Comparison of ENCODE assay signal across 27 cellular contexts in the genomic region with DNA sequence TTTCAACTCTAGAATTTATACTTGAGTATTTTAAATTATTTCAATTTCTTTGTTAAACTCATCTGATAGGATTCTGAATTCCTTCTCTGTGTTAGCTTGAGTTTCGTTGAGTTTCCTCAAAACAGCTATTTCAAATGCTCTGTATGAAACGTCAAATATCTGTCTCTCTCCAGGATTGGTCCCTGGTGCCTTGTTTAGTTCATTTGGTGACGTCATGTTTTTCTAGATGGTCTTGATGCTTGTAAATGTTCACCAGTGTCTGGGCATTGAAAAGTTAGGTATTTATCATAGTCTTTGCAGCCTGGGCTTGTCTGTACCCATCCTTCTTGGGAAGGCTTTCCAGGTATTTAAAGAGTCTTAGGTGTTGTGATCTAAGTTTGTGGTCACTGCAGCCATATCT.
"Had no signal": no experiment of that assay in that cellular context is flagged by ENCODE, and none has a peak within 500 bp of the region (broad histone marks: within the 10 kb centered on the region; RNA-seq: fewer than 3 reads in every experiment).

No MANE protein-coding gene starts in this region.

- FAIRE-seq: urothelium cell line had no signal

- H3K4me3 ChIP-seq: stomach, suprapubic skin, testis, thoracic aorta, thyroid gland, tibial artery, tibial nerve, transverse colon, upper lobe of left lung, upper lobe of right lung, uterus, vagina had no signal

- ATAC-seq: stimulated activated effector memory CD8-positive, alpha-beta T cell treated with anti-CD3 and anti-CD28 coated beads, Interleukin-12 subunit alpha, Interleukin-12 subunit beta, amount 100 ng/mL, for 72 hours; stimulated activated memory B cell treated with anti-CD40 and anti-IgM and Interleukin-4, amounts not matched to agents 10 μg/mL and 1 μg/mL and 100 μg/mL, for 72 hours; stimulated activated naive B cell treated with anti-CD40 and anti-IgM and Interleukin-4, amounts not matched to agents 10 μg/mL and 1 μg/mL and 100 μg/mL, for 72 hours; stimulated activated naive CD8-positive, alpha-beta T cell treated with anti-CD3 and anti-CD28 coated beads, Interleukin-15, amount 100 ng/mL, for 72 hours; stimulated activated naive CD8-positive, alpha-beta T cell treated with anti-CD3 and anti-CD28 coated beads, Interleukin-15, Interleukin-2, amounts not matched to agents 100 U/mL and 50 U/mL, for 24 hours; upper lobe of right lung had no signal

- DNase-seq: stimulated activated CD4-positive, alpha-beta T cell treated with anti-CD3 and anti-CD28 coated beads, Interleukin-2, amount 100 ng/mL, for 48 hours; stimulated activated CD4-positive, alpha-beta T cell treated with anti-CD3 and anti-CD28 coated beads, Interleukin-4, amount 100 ng/mL, for 1 hour; stimulated activated CD4-positive, alpha-beta T cell treated with anti-CD3 and anti-CD28 coated beads, Interleukin-4, amount 100 ng/mL, for 24 hours; stimulated activated CD4-positive, alpha-beta T cell treated with anti-CD3 and anti-CD28 coated beads, Interleukin-4, amount 100 ng/mL, for 4 hours; stimulated activated CD8-positive, alpha-beta memory T cell treated with anti-CD3 and anti-CD28 coated beads, Interleukin-4, amount 100 ng/mL, for 48 hours; stimulated activated naive B cell treated with anti-CD40 and anti-IgM and Interleukin-4, amounts not matched to agents 10 μg/mL and 1 μg/mL and 100 μg/mL, for 72 hours; stimulated activated naive CD4-positive, alpha-beta T cell; stimulated activated naive CD4-positive, alpha-beta T cell treated with Interleukin-2 at 50 U/mL for 16 hours; stimulated activated naive CD8-positive, alpha-beta T cell treated with anti-CD3 and anti-CD28 coated beads, Interleukin-15, amount 100 ng/mL, for 72 hours; stimulated activated naive CD8-positive, alpha-beta T cell treated with anti-CD3 and anti-CD28 coated beads, Interleukin-15, Interleukin-2, amounts not matched to agents 100 U/mL and 50 U/mL, for 24 hours; stomach; substantia nigra; testis; thyroid gland; tibial artery; transverse colon; trophoblast cell; upper lobe of left lung; upper lobe of right lung; uterus had no signal

- H3K36me3 ChIP-seq: stomach, suprapubic skin, thoracic aorta, thyroid gland, tibial artery, tibial nerve, transverse colon, upper lobe of left lung, upper lobe of right lung, uterus, vagina had no signal

- H3K27me3 ChIP-seq: stomach, suprapubic skin, testis, thyroid gland, tibial artery, tibial nerve, transverse colon, upper lobe of left lung, upper lobe of right lung, uterus, vagina had no signal

- H3K4me1 ChIP-seq: suprapubic skin, testis, thyroid gland, tibial nerve, upper lobe of left lung, upper lobe of right lung, uterus, vagina had no signal

- H3K27ac ChIP-seq: stomach, suprapubic skin, testis, thoracic aorta, thyroid gland, tibial artery, tibial nerve, transverse colon, upper lobe of left lung, upper lobe of right lung, uterus, vagina had no signal

- H3K9me3 ChIP-seq: stomach, suprapubic skin, testis, thoracic aorta, thyroid gland, tibial artery, transverse colon, upper lobe of left lung, upper lobe of right lung, uterus, vagina had no signal
